ENCODE assay signal across 8 cellular contexts in the genomic region with DNA sequence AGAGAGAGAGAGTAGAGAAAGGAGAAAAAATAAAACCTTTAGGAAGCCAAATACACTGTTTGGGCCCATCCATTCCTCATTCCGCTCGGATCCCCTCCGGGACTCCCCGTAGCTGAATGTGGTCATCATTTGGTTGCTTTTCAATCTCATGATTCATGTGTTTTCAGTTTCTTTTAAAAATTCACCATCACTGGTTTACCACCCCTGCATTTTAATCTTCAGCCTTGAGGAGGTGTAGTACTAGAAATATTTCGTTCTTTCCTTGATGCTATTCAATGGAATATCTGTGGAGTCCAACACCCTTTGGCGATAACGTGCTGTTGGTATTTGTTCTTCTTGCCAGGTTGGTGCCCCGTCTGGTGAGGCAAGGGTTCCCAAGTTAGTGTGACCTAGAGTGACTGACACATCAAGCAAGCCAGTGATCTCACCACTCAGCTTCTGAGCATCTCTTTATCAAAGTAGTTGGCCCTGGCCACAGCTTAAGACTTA.
DNase-seq lines count a peak whose midpoint lies in the region; ATAC-seq and TF ChIP-seq lines count a peak whose summit lies in the region.

No MANE protein-coding gene starts in this region.

- no peak overlapping the region for H3K4me3 ChIP-seq in Caco-2 (ENCODE audit: low read depth, low read length)

- DNase-seq in Right ventricle myocardium superior (no peak), SW480 (ENCODE audit: low spot score) (no peak), NCI-H2029 (lab: John Stamatoyannopoulos, UW) (no peak), Caco-2 (no peak)
- DNase-seq in stimulated activated naive CD8-positive, alpha-beta T cell treated with anti-CD3 and anti-CD28 coated beads, Interleukin-15, amount 100 ng/mL, for 72 hours: peak; percentile 45 to 52

- H3K4me3 Mint-ChIP-seq in stimulated activated naive CD8-positive, alpha-beta T cell treated with anti-CD3 and anti-CD28 coated beads, Interleukin-15, amount 100 ng/mL, for 72 hours: peak overlapping the region; percentile 66 to 93
- H3K4me3 Mint-ChIP-seq in Caco-2 (ENCODE audit: unreplicated experiment): no peak overlapping the region

- intact Hi-C loops in Right ventricle myocardium superior (cut with DNase I) (no loop called here), Caco-2 (cut with micrococcal nuclease; ENCODE audit: unreplicated experiment) (no loop called here)

- POLR2A ChIA-PET in Caco-2 (lab: Charles Lee): no interaction called here

- no peaks in the 10 kb centered on the region for H3K4me1 ChIP-seq in Caco-2

- H3K9me3 Mint-ChIP-seq in stimulated activated naive CD8-positive, alpha-beta T cell treated with anti-CD3 and anti-CD28 coated beads, Interleukin-15, amount 100 ng/mL, for 72 hours: peaks cover 0 to 4% of the 10 kb centered on the region in 2 donors
- peaks cover 10% of the 10 kb centered on the region for H3K9me3 Mint-ChIP-seq in Caco-2 (ENCODE audit: unreplicated experiment)

- CTCF ChIA-PET in Caco-2 (lab: Charles Lee): no interaction called here

- peaks cover 24% of the 10 kb centered on the region for H3K36me3 Mint-ChIP-seq in Caco-2 (ENCODE audit: insufficient read depth, unreplicated experiment)

- H3K27me3 Mint-ChIP-seq in stimulated activated naive CD8-positive, alpha-beta T cell treated with anti-CD3 and anti-CD28 coated beads, Interleukin-15, amount 100 ng/mL, for 72 hours: no peaks in the 10 kb centered on the region
- no peaks in the 10 kb centered on the region for H3K27me3 Mint-ChIP-seq in Caco-2 (ENCODE audit: insufficient read depth, unreplicated experiment)

- no TSS peak for BruUV-seq in Caco-2 (replicated peaks; lab: Mats Ljungman, UMichigan)

- peaks cover 64% of the 10 kb centered on the region for H3K4me1 Mint-ChIP-seq in stimulated activated naive CD8-positive, alpha-beta T cell treated with anti-CD3 and anti-CD28 coated beads, Interleukin-15, amount 100 ng/mL, for 72 hours
- no peaks in the 10 kb centered on the region for H3K4me1 Mint-ChIP-seq in Caco-2 (ENCODE audit: low read depth, unreplicated experiment)

- H3K36me3 ChIP-seq in Caco-2 (ENCODE audit: control insufficient read depth, insufficient read depth, low read length): no peaks in the 10 kb centered on the region

- ATAC-seq in GM18511 (IDR thresholded peaks at IDR 0.05; ENCODE audit: unreplicated experiment) (peak; percentile 50), HG02763 (IDR thresholded peaks at IDR 0.05; ENCODE audit: unreplicated experiment) (peak; percentile 24), Right ventricle myocardium superior (ENCODE audit: poor library complexity) (peak; percentile 52)
- ATAC-seq in activated CD4-positive, CD25-positive, alpha-beta regulatory T cell treated with anti-CD3 and anti-CD28 coated beads, Interleukin-2, amount 50 U/mL, for 24 hours: peak; percentile 65 to 74
- ATAC-seq in stimulated activated naive CD8-positive, alpha-beta T cell treated with anti-CD3 and anti-CD28 coated beads, Interleukin-15, amount 100 ng/mL, for 72 hours: peak; percentile 69

- peak overlapping the region; percentile 96 to 98 for H3K27ac Mint-ChIP-seq in stimulated activated naive CD8-positive, alpha-beta T cell treated with anti-CD3 and anti-CD28 coated beads, Interleukin-15, amount 100 ng/mL, for 72 hours
- no peak overlapping the region for H3K27ac Mint-ChIP-seq in Caco-2 (ENCODE audit: unreplicated experiment)

- no peaks in the 10 kb centered on the region for H3K9me3 ChIP-seq in Caco-2

- no peak for TF ChIP-seq CTCF in Caco-2 (IDR thresholded peaks at IDR 0.05; ENCODE audit: insufficient read depth in 1 of 2, low read depth in 1 of 2, low read length in 1 of 2, severe bottlenecking in 1 of 2, unreplicated experiment in 1 of 2)

- no peaks in the 10 kb centered on the region for H3K27me3 ChIP-seq in Caco-2 (replicated peaks; ENCODE audit: control insufficient read depth, insufficient read depth, low read length)

Comparison
In these comparisons a context has a peak if more than half of its experiments do, and no peak if none do; other contexts are left out.
1. DNase-seq: peak in stimulated activated naive CD8-positive, alpha-beta T cell treated with anti-CD3 and anti-CD28 coated beads, Interleukin-15, amount 100 ng/mL, for 72 hours (2 of 2); none in Right ventricle myocardium superior (single experiment), SW480 (single experiment), NCI-H2029 (single experiment) and Caco-2 (0 of 2).
2. Peak in every context shown above with its lines, with median percentiles within 50 percentile points of each other: ATAC-seq.